26 cellular contexts compared by ENCODE assay signal in genomic region chr13:106329941-106330340, GRCh38.
"Had no signal": no experiment of that assay in that cellular context is flagged by ENCODE, and none has a peak within 500 bp of the region (broad histone marks: within the 10 kb centered on the region; RNA-seq: fewer than 3 reads in every experiment).

No MANE protein-coding gene starts in this region.

- H3K27ac ChIP-seq: adrenal gland, breast epithelium, KMS-11, RWPE1, SJCRH30, VCaP had no signal

- ATAC-seq: activated CD8-positive, alpha-beta T cell treated with anti-CD3 and anti-CD28 coated beads for 36 hours had no signal

- H3K36me3 ChIP-seq: adrenal gland, breast epithelium, Peyer's patch, SJCRH30 had no signal

- DNase-seq: activated CD4-positive, alpha-beta T cell treated with anti-CD3 and anti-CD28 coated beads for 4 hours; activated CD8-positive, alpha-beta memory T cell treated with anti-CD3 and anti-CD28 coated beads, Interleukin-2, amount 50 U/mL, for 4 hours; activated CD8-positive, alpha-beta T cell treated with anti-CD3 and anti-CD28 coated beads for 36 hours; activated naive CD4-positive, alpha-beta T cell treated with anti-CD3 and anti-CD28 coated beads, Interleukin-2, amount 50 U/mL, for 16 hours; activated naive CD8-positive, alpha-beta T cell treated with anti-CD3 and anti-CD28 coated beads, Interleukin-2, amount 10 ng/mL, durations not matched to agents 7 days and 5 days; adrenal gland; aorta; caudate nucleus; NCI-H1092; NCI-H1417; NCI-H1930; NCI-H2171; NCI-H2227 treated with DMSO at 0.1 percent for 48 hours; NCI-H526; NCI-H82; NK-92 treated with Interleukin-12 subunit alpha and Interleukin-12 subunit beta, amount 100 ng/mL, for 24 hours; OCI-M1; Right ventricle myocardium superior; SJCRH30; SK-N-SH; T-helper 1 cell had no signal

- H3K27me3 ChIP-seq: adrenal gland, breast epithelium, Peyer's patch, SJCRH30 had no signal

- H3K4me3 Mint-ChIP-seq: activated CD8-positive, alpha-beta T cell treated with anti-CD3 and anti-CD28 coated beads for 36 hours; activated naive CD8-positive, alpha-beta T cell treated with anti-CD3 and anti-CD28 coated beads, Interleukin-2, amount 10 ng/mL, durations not matched to agents 7 days and 5 days had no signal

- H3K4me1 ChIP-seq: adrenal gland, breast epithelium, Peyer's patch, SJCRH30 had no signal

- H3K36me3 Mint-ChIP-seq: activated naive CD8-positive, alpha-beta T cell treated with anti-CD3 and anti-CD28 coated beads, Interleukin-2, amount 10 ng/mL, durations not matched to agents 7 days and 5 days had no signal

- H3K9me2 ChIP-seq: SK-N-SH had no signal

- H3K27ac Mint-ChIP-seq: activated CD8-positive, alpha-beta T cell treated with anti-CD3 and anti-CD28 coated beads for 36 hours; activated naive CD8-positive, alpha-beta T cell treated with anti-CD3 and anti-CD28 coated beads, Interleukin-2, amount 10 ng/mL, durations not matched to agents 7 days and 5 days had no signal

- H3K4me1 Mint-ChIP-seq: activated naive CD8-positive, alpha-beta T cell treated with anti-CD3 and anti-CD28 coated beads, Interleukin-2, amount 10 ng/mL, durations not matched to agents 7 days and 5 days had no signal

- H3K9me3 Mint-ChIP-seq: activated CD8-positive, alpha-beta T cell treated with anti-CD3 and anti-CD28 coated beads for 36 hours; activated naive CD8-positive, alpha-beta T cell treated with anti-CD3 and anti-CD28 coated beads, Interleukin-2, amount 10 ng/mL, durations not matched to agents 7 days and 5 days had no signal

- H3K4me2 ChIP-seq: KMS-11, SK-N-SH had no signal

- H3K9me3 ChIP-seq: adrenal gland, breast epithelium, Peyer's patch, SJCRH30, SK-N-SH had no signal

- H3K9ac ChIP-seq: KMS-11, SK-N-SH had no signal

- H3K4me3 ChIP-seq: adrenal gland, breast epithelium, Peyer's patch, SJCRH30 had no signal

- H3K27me3 Mint-ChIP-seq: activated CD8-positive, alpha-beta T cell treated with anti-CD3 and anti-CD28 coated beads for 36 hours; activated naive CD8-positive, alpha-beta T cell treated with anti-CD3 and anti-CD28 coated beads, Interleukin-2, amount 10 ng/mL, durations not matched to agents 7 days and 5 days had no signal
